ENCODE assay signal across 8 cellular contexts in genomic region chr19:19820774-19821315, GRCh38. TPM values are rescaled to one million over a fixed set of nuclear protein-coding genes. Genes with fewer than 3 reads are reported as not detected.
DNase-seq lines count a peak whose midpoint lies in the region.

No MANE protein-coding gene starts in this region.

- peak overlapping the region; percentile 88 for H3K27ac ChIP-seq in temporal lobe (ENCODE audit: low read depth, low read length)

- H3K27me3 Mint-ChIP-seq in activated naive CD4-positive, alpha-beta T cell treated with anti-CD3 and anti-CD28 coated beads, Interleukin-2, amount 50 U/mL, for 24 hours: no peaks in the 10 kb centered on the region

- H3K9me3 Mint-ChIP-seq in activated naive CD4-positive, alpha-beta T cell treated with anti-CD3 and anti-CD28 coated beads, Interleukin-2, amount 50 U/mL, for 24 hours: peaks cover 10% of the 10 kb centered on the region

- DNase-seq in DMS53 (lab: John Stamatoyannopoulos, UW): peak; percentile 21
- no peak for DNase-seq in DMS53 treated with DMSO at 0.1 percent for 48 hours (lab: John Stamatoyannopoulos, UW; ENCODE audit: unreplicated experiment)
- DNase-seq in iris pigment epithelial cell (ENCODE audit: low read depth): peak; percentile 23
- DNase-seq in HPDE6-E6E7 (ENCODE audit: extremely low spot score): no peak
- no peak for DNase-seq in OCI-M1 (lab: John Stamatoyannopoulos, UW)
- DNase-seq in islet precursor cell: no peak

- peak overlapping the region; percentile 98 for H3K27ac Mint-ChIP-seq in activated naive CD4-positive, alpha-beta T cell treated with anti-CD3 and anti-CD28 coated beads, Interleukin-2, amount 50 U/mL, for 24 hours

- peaks cover 45% of the 10 kb centered on the region for H3K4me1 Mint-ChIP-seq in activated naive CD4-positive, alpha-beta T cell treated with anti-CD3 and anti-CD28 coated beads, Interleukin-2, amount 50 U/mL, for 24 hours

- H3K36me3 Mint-ChIP-seq in activated naive CD4-positive, alpha-beta T cell treated with anti-CD3 and anti-CD28 coated beads, Interleukin-2, amount 50 U/mL, for 24 hours: peaks cover 20% of the 10 kb centered on the region

- H3K4me3 Mint-ChIP-seq in activated naive CD4-positive, alpha-beta T cell treated with anti-CD3 and anti-CD28 coated beads, Interleukin-2, amount 50 U/mL, for 24 hours: peak overlapping the region; percentile 99

RNA-seq across cellular contexts. Expression of gene ZNF506, which starts 0.7 kb away (rescaled TPM):
- 45.7 TPM for total RNA-seq in temporal lobe

RNA-seq across cellular contexts. Expression of gene ZNF253, which starts 44.8 kb away (rescaled TPM):
- total RNA-seq in temporal lobe: 29.5 TPM

Comparison
In these comparisons a context has a peak if more than half of its experiments do, and no peak if none do; other contexts are left out.
1. DNase-seq: peak in DMS53 (single experiment) and iris pigment epithelial cell (single experiment); none in DMS53 treated with DMSO at 0.1 percent for 48 hours (single experiment), HPDE6-E6E7 (single experiment), OCI-M1 (single experiment) and islet precursor cell (single experiment).